1 cellular context compared by ENCODE assay signal in genomic region chr7:10972174-10972573, GRCh38.
A peak's percentile ranks its signal among the peaks of the same experiment; 100 is the strongest.
TF ChIP-seq lines count a peak whose summit lies in the region.

No MANE protein-coding gene starts in this region.

TF ChIP-seq in K562, 482 proteins besides CTCF, POLR2A, EP300 and RAD21 (continued from another document):
- TF ChIP-seq ZNF316 (IDR thresholded peaks at IDR 0.05) = peak; percentile 94
- TF ChIP-seq MAFG (tag; conservative IDR thresholded peaks at IDR 0.05) = peak; percentile 83
- no peak for TF ChIP-seq SNIP1 (IDR thresholded peaks at IDR 0.05; ENCODE audit: low read depth)
- TF ChIP-seq IFI16 (CRISPR knock-in tag; IDR thresholded peaks at IDR 0.05) = no peak
- no peak for TF ChIP-seq ZNF217 (CRISPR knock-in tag; IDR thresholded peaks at IDR 0.05)
- TF ChIP-seq MAFK (IDR thresholded peaks at IDR 0.05; ENCODE audit: low read length) = peak; percentile 85
- TF ChIP-seq DPF2 (IDR thresholded peaks at IDR 0.05) = no peak
- peak; percentile 15; the same call in 1 of the 2 replicates for TF ChIP-seq NFE2 (IDR thresholded peaks at IDR 0.05; ENCODE audit: low read depth)
- TF ChIP-seq MAFF (IDR thresholded peaks at IDR 0.05; ENCODE audit: low read length) = peak; percentile 79
- no peak for TF ChIP-seq RBFOX2 (IDR thresholded peaks at IDR 0.05; ENCODE audit: low read depth, low read length)
- TF ChIP-seq HNRNPH1 (optimal IDR thresholded peaks at IDR 0.05; ENCODE audit: low read depth, low read length) = no peak
- TF ChIP-seq SREBF1 (IDR thresholded peaks at IDR 0.05; ENCODE audit: borderline replicate concordance, low read depth, low read length) = no peak
- no peak for TF ChIP-seq DLX4 (CRISPR knock-in tag; IDR thresholded peaks at IDR 0.05)
- TF ChIP-seq HMBOX1 (IDR thresholded peaks at IDR 0.05) = no peak
- TF ChIP-seq ZNF512 (tag; IDR thresholded peaks at IDR 0.05) = no peak
- TF ChIP-seq NELFE (IDR thresholded peaks at IDR 0.05; ENCODE audit: insufficient read depth, insufficient read length) = no peak
- no peak for TF ChIP-seq ZFP36 (IDR thresholded peaks at IDR 0.05; ENCODE audit: low read depth, low read length, partially characterized antibody)
- no peak for TF ChIP-seq SIX5 (IDR thresholded peaks at IDR 0.05; ENCODE audit: borderline replicate concordance in 1 of 2, insufficient read depth in 1 of 2, low read depth in 1 of 2, low read length in 2 of 2)
- TF ChIP-seq PCBP1 (IDR thresholded peaks at IDR 0.05; ENCODE audit: low read depth, low read length, poor library complexity, severe bottlenecking) = no peak
- no peak for TF ChIP-seq PRDM10 (IDR thresholded peaks at IDR 0.05; ENCODE audit: partially characterized antibody)
- TF ChIP-seq ZNF449 (CRISPR knock-in tag; IDR thresholded peaks at IDR 0.05) = no peak
- TF ChIP-seq ZNF324 (CRISPR knock-in tag; IDR thresholded peaks at IDR 0.05) = no peak
- no peak for TF ChIP-seq PATZ1 (CRISPR knock-in tag; IDR thresholded peaks at IDR 0.05; ENCODE audit: borderline replicate concordance)
- no peak for TF ChIP-seq MCM2 (IDR thresholded peaks at IDR 0.05; ENCODE audit: low read depth)
- no peak for TF ChIP-seq ATF1 (CRISPR knock-in tag; IDR thresholded peaks at IDR 0.05)
- TF ChIP-seq ATF1 (tag; IDR thresholded peaks at IDR 0.05) = no peak
- no peak for TF ChIP-seq RREB1 (CRISPR knock-in tag; IDR thresholded peaks at IDR 0.05)
